Comparison of ENCODE assay signal across 8 cellular contexts in genomic region chr11:71929491-71929890, GRCh38. TPM values are rescaled to one million over a fixed set of nuclear protein-coding genes. Genes with fewer than 3 reads are reported as not detected.
A peak's percentile ranks its signal among the peaks of the same experiment; 100 is the strongest.
DNase-seq lines count a peak whose midpoint lies in the region; ATAC-seq, FAIRE-seq and TF ChIP-seq lines count a peak whose summit lies in the region.

No MANE protein-coding gene starts in this region.

- H3K36me3 Mint-ChIP-seq in WTC11, result peaks cover 13% of the 10 kb centered on the region

- ATAC-seq in WTC11, result no peak
- ATAC-seq in HG02852 (IDR thresholded peaks at IDR 0.05; ENCODE audit: unreplicated experiment), result no peak

- no peak overlapping the region for H3K27ac ChIP-seq in hepatocyte
- peak overlapping the region in 18 of 21 experiments; percentile 66 to 99 (median 96) for H3K27ac ChIP-seq in skin epidermis

- H3K4me1 Mint-ChIP-seq in WTC11, result peaks cover 22% of the 10 kb centered on the region

- no peak for FAIRE-seq in GM12892 (lab: Jason Lieb, UNC)

- in situ Hi-C loops in HAP-1 (cut with MboI; ENCODE audit: low sequenced_read_pairs), result no loop called here

- DNase-seq in HAP-1 (ENCODE audit: low spot score in 2 of 2), result no peak
- DNase-seq in WTC11 (ENCODE audit: low spot score), result no peak
- no peak for DNase-seq in hepatocyte (ENCODE audit: low spot score)
- no peak for DNase-seq in GM12892 (ENCODE audit: insufficient read length)
- no peak for DNase-seq in NCI-H2081 (lab: John Stamatoyannopoulos, UW)
- no peak for DNase-seq in GOT3 (lab: John Stamatoyannopoulos, UW)

- no peaks in the 10 kb centered on the region for H3K9me3 ChIP-seq in HAP-1
- no peaks in the 10 kb centered on the region for H3K9me3 ChIP-seq in hepatocyte (ENCODE audit: low read depth)

- peak overlapping the region; percentile 99 for H3K27ac Mint-ChIP-seq in WTC11

- H4K20me1 ChIP-seq in hepatocyte (ENCODE audit: insufficient read depth, poor library complexity, severe bottlenecking), result peaks cover 11% of the 10 kb centered on the region

- TF ChIP-seq POLR2A in GM12892 (IDR thresholded peaks at IDR 0.05; ENCODE audit: low read depth, low read length), result no peak

- H3K4me1 ChIP-seq in HAP-1, result peaks cover 12% of the 10 kb centered on the region
- H3K4me1 ChIP-seq in hepatocyte (ENCODE audit: insufficient read depth), result peaks cover 9% of the 10 kb centered on the region

- peak overlapping the region; percentile 80 for H3K4me3 ChIP-seq in HAP-1
- H3K4me3 ChIP-seq in hepatocyte, result peak overlapping the region; percentile 70
- peak overlapping the region; percentile 61 to 96 (median 93) for H3K4me3 ChIP-seq in skin epidermis

- H3K27me3 ChIP-seq in HAP-1 (ENCODE audit: low read depth) (no peaks in the 10 kb centered on the region), hepatocyte (no peaks in the 10 kb centered on the region)

- H3K9me2 ChIP-seq in hepatocyte (replicated peaks; ENCODE audit: insufficient read depth), result no peaks in the 10 kb centered on the region

- POLR2A ChIA-PET in WTC11 (lab: Charles Lee), result no interaction called here

- H2AFZ ChIP-seq in hepatocyte, result peak overlapping the region; percentile 78

- peaks cover 70% of the 10 kb centered on the region for H3K79me2 ChIP-seq in hepatocyte

- no peak for TF ChIP-seq CTCF in WTC11 (IDR thresholded peaks at IDR 0.05)
- no peak for TF ChIP-seq CTCF in hepatocyte (IDR thresholded peaks at IDR 0.05; ENCODE audit: poor library complexity)

- no peaks in the 10 kb centered on the region for H3K27me3 Mint-ChIP-seq in WTC11 (ENCODE audit: low read depth)

- 13% methylated on average over 6 of the region's 6 CpGs for WGBS in hepatocyte (ENCODE audit: low lambda C conversion rate, missing lambda C conversion rate)

- H3K36me3 ChIP-seq in HAP-1 (replicated peaks) (peaks cover 11% of the 10 kb centered on the region), hepatocyte (replicated peaks; ENCODE audit: insufficient read depth, low read depth) (no peaks in the 10 kb centered on the region)

- peak overlapping the region; percentile 94 for H3K4me2 ChIP-seq in hepatocyte

- H3K9me3 Mint-ChIP-seq in WTC11, result no peaks in the 10 kb centered on the region

- H3K4me3 Mint-ChIP-seq in WTC11, result peak overlapping the region; percentile 90

- CTCF ChIA-PET in WTC11 (lab: Charles Lee), result interaction anchor here (1.1 to 1.8 kb wide), 4 partner anchors 9 to 129 kb away, joined by 3 to 14 read pairs (median 5); no protein-coding TSS in a partner anchor

TF ChIP-seq in WTC11, 78 proteins besides CTCF, POLR2A, EP300 and RAD21:
- TF ChIP-seq ZNF425 (CRISPR knock-in tag; conservative IDR thresholded peaks at IDR 0.05), result no peak
- TF ChIP-seq ELF4 (CRISPR knock-in tag; IDR thresholded peaks at IDR 0.05; ENCODE audit: low read depth), result no peak
- TF ChIP-seq GABPB1 (CRISPR knock-in tag; IDR thresholded peaks at IDR 0.05), result no peak
- no peak for TF ChIP-seq FOXK1 (CRISPR knock-in tag; IDR thresholded peaks at IDR 0.05)
- TF ChIP-seq NR1H2 (CRISPR knock-in tag; IDR thresholded peaks at IDR 0.05), result no peak
- no peak for TF ChIP-seq TEAD4 (CRISPR knock-in tag; IDR thresholded peaks at IDR 0.05)
- TF ChIP-seq ZNF671 (CRISPR knock-in tag; IDR thresholded peaks at IDR 0.05), result no peak
- TF ChIP-seq NR2C2 (CRISPR knock-in tag; IDR thresholded peaks at IDR 0.05), result no peak
- no peak for TF ChIP-seq NR3C1 (CRISPR knock-in tag; conservative IDR thresholded peaks at IDR 0.05; ENCODE audit: low read depth)
- no peak for TF ChIP-seq ZNF396 (CRISPR knock-in tag; IDR thresholded peaks at IDR 0.05; ENCODE audit: borderline replicate concordance)
- no peak for TF ChIP-seq OVOL2 (CRISPR knock-in tag; IDR thresholded peaks at IDR 0.05; ENCODE audit: borderline replicate concordance)
- no peak for TF ChIP-seq FOXP1 (CRISPR knock-in tag; IDR thresholded peaks at IDR 0.05; ENCODE audit: borderline replicate concordance)
- TF ChIP-seq HMGA2 (CRISPR knock-in tag; IDR thresholded peaks at IDR 0.05), result no peak
- TF ChIP-seq ATF6 (CRISPR knock-in tag; IDR thresholded peaks at IDR 0.05), result no peak
- no peak for TF ChIP-seq RORB (CRISPR knock-in tag; IDR thresholded peaks at IDR 0.05)
- no peak for TF ChIP-seq PREB (CRISPR knock-in tag; IDR thresholded peaks at IDR 0.05; ENCODE audit: borderline replicate concordance)
- TF ChIP-seq ZNF416 (CRISPR knock-in tag; IDR thresholded peaks at IDR 0.05), result no peak
- TF ChIP-seq ZNF219 (CRISPR knock-in tag; IDR thresholded peaks at IDR 0.05; ENCODE audit: borderline replicate concordance), result no peak
- no peak for TF ChIP-seq FOXP4 (CRISPR knock-in tag; IDR thresholded peaks at IDR 0.05)

RNA-seq across cellular contexts. Expression of gene RNF121, which starts 0.6 kb away (rescaled TPM):
- 40.2 to 45.3 TPM (median 41.0 TPM) in 3 replicates for total RNA-seq in WTC11 (2021)
- 26.4 and 26.5 TPM in 2 replicates for total RNA-seq in hepatocyte
- polyA plus RNA-seq in hepatocyte, result 29.4 and 38.1 TPM in 2 replicates
- 29.2 TPM for polyA plus RNA-seq in GM12892 (2012; ENCODE audit: missing spikeins)

RNA-seq across cellular contexts. Expression of gene XNDC1N, which starts 1.1 kb away (rescaled TPM):
- 10.6 to 14.6 TPM (median 11.8 TPM) in 3 replicates for total RNA-seq in WTC11 (2021)
- 5.9 and 9.7 TPM in 2 replicates for total RNA-seq in hepatocyte
- 1.6 and 7.1 TPM in 2 replicates for polyA plus RNA-seq in hepatocyte
- polyA plus RNA-seq in GM12892 (2012; ENCODE audit: missing spikeins), result 8.3 TPM

RNA-seq across cellular contexts. Expression of gene DEFB131B, which starts 51.2 kb away (rescaled TPM):
- total RNA-seq in WTC11 (2021), result not detected in 3 replicates
- not detected in 2 replicates for total RNA-seq in hepatocyte
- polyA plus RNA-seq in hepatocyte, result not detected in 2 replicates
- polyA plus RNA-seq in GM12892 (2012; ENCODE audit: missing spikeins), result not detected
